1 cellular context compared by ENCODE assay signal in the genomic region with DNA sequence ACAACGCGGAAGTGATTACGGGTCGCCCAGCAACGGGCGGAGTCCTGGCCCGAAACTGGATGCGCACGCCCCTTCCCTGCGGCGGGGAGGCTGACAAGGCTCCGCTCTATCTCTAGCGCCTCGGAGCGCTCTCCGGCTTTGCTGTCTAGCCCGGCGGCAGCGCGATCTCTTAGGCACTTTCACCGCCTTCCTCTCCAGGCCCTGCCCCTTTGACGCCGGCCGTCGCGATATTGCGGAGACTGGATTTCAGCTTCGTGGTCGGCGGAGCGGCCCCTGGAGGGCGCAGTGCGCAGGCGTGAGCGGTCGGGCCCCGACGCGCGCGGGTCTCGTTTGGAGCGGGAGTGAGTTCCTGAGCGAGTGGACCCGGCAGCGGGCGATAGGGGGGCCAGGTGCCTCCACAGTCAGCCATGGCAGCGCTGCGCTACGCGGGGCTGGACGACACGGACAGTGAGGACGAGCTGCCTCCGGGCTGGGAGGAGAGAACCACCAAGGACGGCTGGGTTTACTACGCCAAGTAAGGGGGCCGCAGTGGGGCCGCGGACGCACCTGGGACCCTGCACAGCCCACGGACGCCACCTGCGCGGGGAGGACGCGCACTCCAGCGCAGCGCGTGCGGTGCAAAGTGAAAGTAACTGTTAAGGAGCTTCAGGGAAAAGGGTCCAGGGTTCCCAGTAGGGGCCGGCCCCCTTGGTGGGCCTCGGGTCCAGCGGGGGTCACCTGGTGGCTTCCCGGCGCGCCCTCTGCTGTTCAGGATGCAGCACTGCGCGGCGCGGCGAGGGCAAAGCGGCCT.
TF ChIP-seq lines count a peak whose summit lies in the region.

Gene WWOX, plus strand, starts transcription at position 283 of the 790 bp plus-strand sequence.

TF ChIP-seq in HepG2, 621 proteins besides CTCF, POLR2A, EP300 and RAD21 (continued from another document and continues in another):
- TF ChIP-seq, protein P1, sequence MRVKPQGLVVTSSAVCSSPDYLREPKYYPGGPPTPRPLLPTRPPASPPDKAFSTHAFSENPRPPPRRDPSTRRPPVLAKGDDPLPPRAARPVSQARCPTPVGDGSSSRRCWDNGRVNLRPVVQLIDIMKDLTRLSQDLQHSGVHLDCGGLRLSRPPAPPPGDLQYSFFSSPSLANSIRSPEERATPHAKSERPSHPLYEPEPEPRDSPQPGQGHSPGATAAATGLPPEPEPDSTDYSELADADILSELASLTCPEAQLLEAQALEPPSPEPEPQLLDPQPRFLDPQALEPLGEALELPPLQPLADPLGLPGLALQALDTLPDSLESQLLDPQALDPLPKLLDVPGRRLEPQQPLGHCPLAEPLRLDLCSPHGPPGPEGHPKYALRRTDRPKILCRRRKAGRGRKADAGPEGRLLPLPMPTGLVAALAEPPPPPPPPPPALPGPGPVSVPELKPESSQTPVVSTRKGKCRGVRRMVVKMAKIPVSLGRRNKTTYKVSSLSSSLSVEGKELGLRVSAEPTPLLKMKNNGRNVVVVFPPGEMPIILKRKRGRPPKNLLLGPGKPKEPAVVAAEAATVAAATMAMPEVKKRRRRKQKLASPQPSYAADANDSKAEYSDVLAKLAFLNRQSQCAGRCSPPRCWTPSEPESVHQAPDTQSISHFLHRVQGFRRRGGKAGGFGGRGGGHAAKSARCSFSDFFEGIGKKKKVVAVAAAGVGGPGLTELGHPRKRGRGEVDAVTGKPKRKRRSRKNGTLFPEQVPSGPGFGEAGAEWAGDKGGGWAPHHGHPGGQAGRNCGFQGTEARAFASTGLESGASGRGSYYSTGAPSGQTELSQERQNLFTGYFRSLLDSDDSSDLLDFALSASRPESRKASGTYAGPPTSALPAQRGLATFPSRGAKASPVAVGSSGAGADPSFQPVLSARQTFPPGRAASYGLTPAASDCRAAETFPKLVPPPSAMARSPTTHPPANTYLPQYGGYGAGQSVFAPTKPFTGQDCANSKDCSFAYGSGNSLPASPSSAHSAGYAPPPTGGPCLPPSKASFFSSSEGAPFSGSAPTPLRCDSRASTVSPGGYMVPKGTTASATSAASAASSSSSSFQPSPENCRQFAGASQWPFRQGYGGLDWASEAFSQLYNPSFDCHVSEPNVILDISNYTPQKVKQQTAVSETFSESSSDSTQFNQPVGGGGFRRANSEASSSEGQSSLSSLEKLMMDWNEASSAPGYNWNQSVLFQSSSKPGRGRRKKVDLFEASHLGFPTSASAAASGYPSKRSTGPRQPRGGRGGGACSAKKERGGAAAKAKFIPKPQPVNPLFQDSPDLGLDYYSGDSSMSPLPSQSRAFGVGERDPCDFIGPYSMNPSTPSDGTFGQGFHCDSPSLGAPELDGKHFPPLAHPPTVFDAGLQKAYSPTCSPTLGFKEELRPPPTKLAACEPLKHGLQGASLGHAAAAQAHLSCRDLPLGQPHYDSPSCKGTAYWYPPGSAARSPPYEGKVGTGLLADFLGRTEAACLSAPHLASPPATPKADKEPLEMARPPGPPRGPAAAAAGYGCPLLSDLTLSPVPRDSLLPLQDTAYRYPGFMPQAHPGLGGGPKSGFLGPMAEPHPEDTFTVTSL (CRISPR knock-in tag; IDR thresholded peaks at IDR 0.05; ENCODE audit: borderline replicate concordance): no peak; the same call in 1 of the 2 replicates
- TF ChIP-seq ZNF678 (CRISPR knock-in tag; IDR thresholded peaks at IDR 0.05) (peak; percentile 83; the same call in 1 of the 2 replicates), ZNF20 (CRISPR knock-in tag; IDR thresholded peaks at IDR 0.05) (no peak; the same call in 1 of the 2 replicates), ZFP37 (CRISPR knock-in tag; IDR thresholded peaks at IDR 0.05; ENCODE audit: borderline replicate concordance) (no peak), ZNF121 (CRISPR knock-in tag; IDR thresholded peaks at IDR 0.05) (peak; percentile 6; the same call in 1 of the 2 replicates), ZIK1 (CRISPR knock-in tag; IDR thresholded peaks at IDR 0.05; ENCODE audit: borderline replicate concordance, low read depth) (peak; percentile 84; the same call in 1 of the 2 replicates), ZNF547 (CRISPR knock-in tag; IDR thresholded peaks at IDR 0.05) (peak; percentile 92), ZNF329 (CRISPR knock-in tag; IDR thresholded peaks at IDR 0.05; ENCODE audit: low read depth) (no peak), ZNF616 (CRISPR knock-in tag; IDR thresholded peaks at IDR 0.05; ENCODE audit: low read depth) (peak; percentile 58; the same call in 1 of the 2 replicates), SNAPC5 (CRISPR knock-in tag; IDR thresholded peaks at IDR 0.05; ENCODE audit: borderline replicate concordance) (0 out of 2 replicates have a peak, but pooled peaks have one; percentile 26), HNRNPK (IDR thresholded peaks at IDR 0.05; ENCODE audit: low read depth, low read length, poor library complexity, severe bottlenecking) (no peak), PTBP1 (IDR thresholded peaks at IDR 0.05; ENCODE audit: low read depth, low read length, poor library complexity, severe bottlenecking) (peak; percentile 80), RAD51 (IDR thresholded peaks at IDR 0.05; ENCODE audit: borderline replicate concordance) (no peak), CREM (IDR thresholded peaks at IDR 0.05) (peak; percentile 89), CREM (CRISPR knock-in tag; IDR thresholded peaks at IDR 0.05) (peak; percentile 53; the same call in 1 of the 2 replicates), ZNF713 (CRISPR knock-in tag; IDR thresholded peaks at IDR 0.05) (peak; percentile 78; the same call in 1 of the 2 replicates), ZNF781 (CRISPR knock-in tag; IDR thresholded peaks at IDR 0.05; ENCODE audit: borderline replicate concordance, not compliant biosample characterization) (peak; percentile 95), ZNF784 (CRISPR knock-in tag; IDR thresholded peaks at IDR 0.05; ENCODE audit: borderline replicate concordance) (peak; percentile 84), EHMT2 (IDR thresholded peaks at IDR 0.05; ENCODE audit: borderline replicate concordance, low read depth, low read length) (no peak; the same call in 1 of the 2 replicates), TBP (CRISPR knock-in tag; IDR thresholded peaks at IDR 0.05) (no peak), MXI1 (IDR thresholded peaks at IDR 0.05; ENCODE audit: borderline replicate concordance, low read depth, low read length) (peak; percentile 93; the same call in 1 of the 3 replicates), RARA (CRISPR knock-in tag; IDR thresholded peaks at IDR 0.05) (peak; percentile 47; the same call in 1 of the 2 replicates), EEA1 (CRISPR knock-in tag; IDR thresholded peaks at IDR 0.05; ENCODE audit: borderline replicate concordance) (peak; percentile 93), GZF1 (CRISPR knock-in tag; IDR thresholded peaks at IDR 0.05) (peak; percentile 81), NPAS2 (CRISPR knock-in tag; IDR thresholded peaks at IDR 0.05; ENCODE audit: borderline replicate concordance) (no peak), ZNF317 (CRISPR knock-in tag; IDR thresholded peaks at IDR 0.05) (peak; percentile 88), ZFP1 (CRISPR knock-in tag; IDR thresholded peaks at IDR 0.05) (peak; percentile 72; the same call in 1 of the 2 replicates), UBTF (CRISPR knock-in tag; IDR thresholded peaks at IDR 0.05) (peak; percentile 87), HOXA5 (CRISPR knock-in tag; IDR thresholded peaks at IDR 0.05) (peak; percentile 85; the same call in 1 of the 2 replicates), FOXO4 (CRISPR knock-in tag; conservative IDR thresholded peaks at IDR 0.05) (0 out of 2 replicates have a peak, but pooled peaks have one; percentile 92), FOSL1 (CRISPR knock-in tag; IDR thresholded peaks at IDR 0.05; ENCODE audit: borderline replicate concordance) (no peak), NCOA5 (CRISPR knock-in tag; IDR thresholded peaks at IDR 0.05) (no peak), BRD4 (CRISPR knock-in tag; IDR thresholded peaks at IDR 0.05) (peak; percentile 46; the same call in 1 of the 2 replicates), MAFG (CRISPR knock-in tag; IDR thresholded peaks at IDR 0.05) (no peak), HDAC1 (CRISPR knock-in tag; IDR thresholded peaks at IDR 0.05) (peak; percentile 94), RXRA (CRISPR knock-in tag; IDR thresholded peaks at IDR 0.05) (peak; percentile 82), RFX5 (IDR thresholded peaks at IDR 0.05; ENCODE audit: low read depth, low read length) (no peak; the same call in none of the 2 replicates), ZNF605 (CRISPR knock-in tag; IDR thresholded peaks at IDR 0.05) (peak; percentile 93), ZNF737 (CRISPR knock-in tag; IDR thresholded peaks at IDR 0.05; ENCODE audit: borderline replicate concordance) (no peak), ZNF136 (CRISPR knock-in tag; IDR thresholded peaks at IDR 0.05; ENCODE audit: low read depth) (peak; percentile 96), NBN (conservative IDR thresholded peaks at IDR 0.05) (no peak), ONECUT2 (CRISPR knock-in tag; IDR thresholded peaks at IDR 0.05) (no peak)
- TF ChIP-seq, protein P2, sequence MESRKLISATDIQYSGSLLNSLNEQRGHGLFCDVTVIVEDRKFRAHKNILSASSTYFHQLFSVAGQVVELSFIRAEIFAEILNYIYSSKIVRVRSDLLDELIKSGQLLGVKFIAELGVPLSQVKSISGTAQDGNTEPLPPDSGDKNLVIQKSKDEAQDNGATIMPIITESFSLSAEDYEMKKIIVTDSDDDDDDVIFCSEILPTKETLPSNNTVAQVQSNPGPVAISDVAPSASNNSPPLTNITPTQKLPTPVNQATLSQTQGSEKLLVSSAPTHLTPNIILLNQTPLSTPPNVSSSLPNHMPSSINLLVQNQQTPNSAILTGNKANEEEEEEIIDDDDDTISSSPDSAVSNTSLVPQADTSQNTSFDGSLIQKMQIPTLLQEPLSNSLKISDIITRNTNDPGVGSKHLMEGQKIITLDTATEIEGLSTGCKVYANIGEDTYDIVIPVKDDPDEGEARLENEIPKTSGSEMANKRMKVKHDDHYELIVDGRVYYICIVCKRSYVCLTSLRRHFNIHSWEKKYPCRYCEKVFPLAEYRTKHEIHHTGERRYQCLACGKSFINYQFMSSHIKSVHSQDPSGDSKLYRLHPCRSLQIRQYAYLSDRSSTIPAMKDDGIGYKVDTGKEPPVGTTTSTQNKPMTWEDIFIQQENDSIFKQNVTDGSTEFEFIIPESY (CRISPR knock-in tag; IDR thresholded peaks at IDR 0.05): peak; percentile 58
- TF ChIP-seq, protein P3, sequence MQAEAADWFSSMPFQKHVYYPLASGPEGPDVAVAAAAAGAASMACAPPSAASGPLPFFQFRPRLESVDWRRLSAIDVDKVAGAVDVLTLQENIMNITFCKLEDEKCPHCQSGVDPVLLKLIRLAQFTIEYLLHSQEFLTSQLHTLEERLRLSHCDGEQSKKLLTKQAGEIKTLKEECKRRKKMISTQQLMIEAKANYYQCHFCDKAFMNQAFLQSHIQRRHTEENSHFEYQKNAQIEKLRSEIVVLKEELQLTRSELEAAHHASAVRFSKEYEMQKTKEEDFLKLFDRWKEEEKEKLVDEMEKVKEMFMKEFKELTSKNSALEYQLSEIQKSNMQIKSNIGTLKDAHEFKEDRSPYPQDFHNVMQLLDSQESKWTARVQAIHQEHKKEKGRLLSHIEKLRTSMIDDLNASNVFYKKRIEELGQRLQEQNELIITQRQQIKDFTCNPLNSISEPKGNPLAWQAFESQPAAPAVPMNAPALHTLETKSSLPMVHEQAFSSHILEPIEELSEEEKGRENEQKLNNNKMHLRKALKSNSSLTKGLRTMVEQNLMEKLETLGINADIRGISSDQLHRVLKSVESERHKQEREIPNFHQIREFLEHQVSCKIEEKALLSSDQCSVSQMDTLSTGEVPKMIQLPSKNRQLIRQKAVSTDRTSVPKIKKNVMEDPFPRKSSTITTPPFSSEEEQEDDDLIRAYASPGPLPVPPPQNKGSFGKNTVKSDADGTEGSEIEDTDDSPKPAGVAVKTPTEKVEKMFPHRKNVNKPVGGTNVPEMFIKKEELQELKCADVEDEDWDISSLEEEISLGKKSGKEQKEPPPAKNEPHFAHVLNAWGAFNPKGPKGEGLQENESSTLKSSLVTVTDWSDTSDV (CRISPR knock-in tag; IDR thresholded peaks at IDR 0.05): peak; percentile 83; the same call in 1 of the 2 replicates
- TF ChIP-seq, protein P4, sequence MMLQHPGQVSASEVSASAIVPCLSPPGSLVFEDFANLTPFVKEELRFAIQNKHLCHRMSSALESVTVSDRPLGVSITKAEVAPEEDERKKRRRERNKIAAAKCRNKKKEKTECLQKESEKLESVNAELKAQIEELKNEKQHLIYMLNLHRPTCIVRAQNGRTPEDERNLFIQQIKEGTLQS (CRISPR knock-in tag; IDR thresholded peaks at IDR 0.05): peak; percentile 43; the same call in 1 of the 2 replicates
